ENCODE assay signal across 15 cellular contexts in genomic region chr11:69217276-69218105, GRCh38.
DNase-seq lines count a peak whose midpoint lies in the region; ATAC-seq and TF ChIP-seq lines count a peak whose summit lies in the region.
"Had no signal": no experiment of that assay in that cellular context is flagged by ENCODE, and none has a peak within 500 bp of the region (broad histone marks: within the 10 kb centered on the region; RNA-seq: fewer than 3 reads in every experiment).

No MANE protein-coding gene starts in this region.

- H2AFZ ChIP-seq in osteoblast (ENCODE audit: low read length) = no peak overlapping the region

- H3K79me2 ChIP-seq in osteoblast (ENCODE audit: insufficient read depth, low read length) = no peaks in the 10 kb centered on the region

- H3K9me3 Mint-ChIP-seq in stimulated activated naive CD8-positive, alpha-beta T cell treated with anti-CD3 and anti-CD28 coated beads, Interleukin-15, amount 100 ng/mL, for 72 hours = peaks cover 0 to 6% of the 10 kb centered on the region in 2 donors
- H3K9me3 Mint-ChIP-seq in HFFc6 = no peaks in the 10 kb centered on the region
- H3K9me3 Mint-ChIP-seq: activated naive CD8-positive, alpha-beta T cell treated with anti-CD3 and anti-CD28 coated beads for 36 hours; central memory CD8-positive, alpha-beta T cell had no signal

- peaks cover 51% of the 10 kb centered on the region for H3K27me3 ChIP-seq in osteoblast (ENCODE audit: insufficient read depth, low read length)

- peaks cover 18% of the 10 kb centered on the region for H3K27me3 Mint-ChIP-seq in stimulated activated naive CD8-positive, alpha-beta T cell treated with anti-CD3 and anti-CD28 coated beads, Interleukin-15, amount 100 ng/mL, for 72 hours
- H3K27me3 Mint-ChIP-seq in HFFc6 (ENCODE audit: insufficient read depth) = peaks cover 25% of the 10 kb centered on the region

- no peaks in the 10 kb centered on the region for H3K9me3 ChIP-seq in osteoblast (ENCODE audit: low read depth, low read length)

- H3K4me3 ChIP-seq in coronary artery (no peak overlapping the region), osteoblast (ENCODE audit: insufficient read depth, low read length) (no peak overlapping the region)

- H3K4me2 ChIP-seq in osteoblast (ENCODE audit: insufficient read depth, low read length) = no peak overlapping the region

- H4K20me1 ChIP-seq in osteoblast (ENCODE audit: insufficient read depth, low read length) = no peaks in the 10 kb centered on the region

- no peaks in the 10 kb centered on the region for H3K36me3 Mint-ChIP-seq in HFFc6 (ENCODE audit: low read depth)
- H3K36me3 Mint-ChIP-seq: activated naive CD8-positive, alpha-beta T cell treated with anti-CD3 and anti-CD28 coated beads for 36 hours had no signal

- ATAC-seq in stimulated activated naive CD8-positive, alpha-beta T cell treated with anti-CD3 and anti-CD28 coated beads, Interleukin-15, Interleukin-2, amounts not matched to agents 100 U/mL and 50 U/mL, for 24 hours = peak; percentile 10
- no peak for ATAC-seq in stimulated activated naive CD8-positive, alpha-beta T cell treated with anti-CD3 and anti-CD28 coated beads, Interleukin-15, amount 100 ng/mL, for 72 hours

- peaks cover 14% of the 10 kb centered on the region for H3K4me1 Mint-ChIP-seq in stimulated activated naive CD8-positive, alpha-beta T cell treated with anti-CD3 and anti-CD28 coated beads, Interleukin-15, amount 100 ng/mL, for 72 hours
- peaks cover 14% of the 10 kb centered on the region for H3K4me1 Mint-ChIP-seq in HFFc6 (ENCODE audit: low read depth)

- no peak overlapping the region for H3K4me3 Mint-ChIP-seq in stimulated activated naive CD8-positive, alpha-beta T cell treated with anti-CD3 and anti-CD28 coated beads, Interleukin-15, amount 100 ng/mL, for 72 hours
- H3K4me3 Mint-ChIP-seq in HFFc6 = no peak overlapping the region
- H3K4me3 Mint-ChIP-seq: activated naive CD8-positive, alpha-beta T cell treated with anti-CD3 and anti-CD28 coated beads for 36 hours; central memory CD8-positive, alpha-beta T cell had no signal

- DNase-seq in stimulated activated naive CD8-positive, alpha-beta T cell treated with anti-CD3 and anti-CD28 coated beads, Interleukin-15, Interleukin-2, amounts not matched to agents 100 U/mL and 50 U/mL, for 24 hours = peak; percentile 1
- no peak for DNase-seq in stimulated activated naive CD8-positive, alpha-beta T cell treated with anti-CD3 and anti-CD28 coated beads, Interleukin-15, amount 100 ng/mL, for 72 hours
- DNase-seq in coronary artery (ENCODE audit: low spot score) (peak; percentile 56), osteoblast (ENCODE audit: insufficient read length, low spot score, missing footprints) (peak; percentile 43), NCI-H1436 treated with DMSO at 0.1 percent for 48 hours (lab: John Stamatoyannopoulos, UW) (no peak), HFFc6 (no peak), H4 (ENCODE audit: low spot score) (no peak), DMS79 treated with DMSO at 0.1 percent for 48 hours (lab: John Stamatoyannopoulos, UW) (no peak)
- DNase-seq: activated naive CD8-positive, alpha-beta T cell treated with anti-CD3 and anti-CD28 coated beads for 36 hours; AML-193; erythroblast; mammary epithelial cell; NCI-H446 treated with DMSO at 0.1 percent for 48 hours; stimulated activated CD4-positive, alpha-beta T cell treated with anti-CD3 and anti-CD28 coated beads, Interleukin-15, amount 100 ng/mL, for 24 hours had no signal

- no peak overlapping the region for H3K27ac Mint-ChIP-seq in stimulated activated naive CD8-positive, alpha-beta T cell treated with anti-CD3 and anti-CD28 coated beads, Interleukin-15, amount 100 ng/mL, for 72 hours
- no peak overlapping the region for H3K27ac Mint-ChIP-seq in HFFc6
- H3K27ac Mint-ChIP-seq: activated naive CD8-positive, alpha-beta T cell treated with anti-CD3 and anti-CD28 coated beads for 36 hours had no signal

- H3K4me1 ChIP-seq in osteoblast (ENCODE audit: insufficient read depth, low read length) = no peaks in the 10 kb centered on the region

- TF ChIP-seq CTCF in coronary artery (IDR thresholded peaks at IDR 0.05) (no peak), osteoblast (IDR thresholded peaks at IDR 0.05; ENCODE audit: extremely low read depth, low read depth, low read length) (no peak), HFFc6 (IDR thresholded peaks at IDR 0.05) (no peak)

- no peaks in the 10 kb centered on the region for H3K36me3 ChIP-seq in osteoblast (ENCODE audit: insufficient read depth, low read length)

- H3K27ac ChIP-seq in coronary artery (no peak overlapping the region), osteoblast (ENCODE audit: low read depth, low read length) (no peak overlapping the region)

Comparison
In these comparisons a context has a peak if more than half of its experiments do, and no peak if none do; other contexts are left out.
1. DNase-seq: peak in stimulated activated naive CD8-positive, alpha-beta T cell treated with anti-CD3 and anti-CD28 coated beads, Interleukin-15, Interleukin-2, amounts not matched to agents 100 U/mL and 50 U/mL, for 24 hours (single experiment), coronary artery (single experiment) and osteoblast (single experiment); none in stimulated activated naive CD8-positive, alpha-beta T cell treated with anti-CD3 and anti-CD28 coated beads, Interleukin-15, amount 100 ng/mL, for 72 hours (0 of 2), NCI-H1436 treated with DMSO at 0.1 percent for 48 hours (single experiment), HFFc6 (single experiment), H4 (single experiment) and DMS79 treated with DMSO at 0.1 percent for 48 hours (single experiment).